In genomic region chr21:14589855-14590563, GRCh38 we compare ENCODE assay signal across 12 cellular contexts. TPM values are rescaled to one million over a fixed set of nuclear protein-coding genes. Genes with fewer than 3 reads are reported as not detected.
DNase-seq lines count a peak whose midpoint lies in the region; ATAC-seq and FAIRE-seq lines count a peak whose summit lies in the region.
"Had no signal": no experiment of that assay in that cellular context is flagged by ENCODE, and none has a peak within 500 bp of the region (broad histone marks: within the 10 kb centered on the region; RNA-seq: fewer than 3 reads in every experiment).

No MANE protein-coding gene starts in this region.

- no peaks in the 10 kb centered on the region for H3K27me3 ChIP-seq in aorta (ENCODE audit: control insufficient read depth in 1 of 2, insufficient read depth in 2 of 2, low read length in 1 of 2)

- DNase-seq in NAMALWA (ENCODE audit: low spot score): peak; percentile 9
- DNase-seq in aorta: no peak
- no peak for DNase-seq in D341Med (ENCODE audit: low spot score)
- DNase-seq in DMS153 treated with DMSO at 0.1 percent for 48 hours (lab: John Stamatoyannopoulos, UW; ENCODE audit: unreplicated experiment): no peak
- no peak for DNase-seq in posterior vena cava (ENCODE audit: low spot score)
- DNase-seq: C1 segment of cervical spinal cord, mucosa of descending colon, PC-3 had no signal

- peak; percentile 66 for FAIRE-seq in A204.1 (lab: Jason Lieb, UNC)

- H3K27ac ChIP-seq in aorta (ENCODE audit: low read depth in 1 of 2, low read length in 2 of 2): no peak overlapping the region

- intact Hi-C loops in aorta (cut with DNase I) (loop anchor here in 1 of 2 donors (10.0 kb wide), 1 partner anchor 165 kb away; no protein-coding TSS in a partner anchor), posterior vena cava (cut with DNase I) (no loop called here)

- no peaks in the 10 kb centered on the region for H3K9me3 ChIP-seq in aorta (ENCODE audit: control insufficient read depth, low read length)
- H3K9me3 ChIP-seq: mucosa of descending colon had no signal

- 74 to 85% methylated on average over 7 of the region's 7 CpGs for WGBS in aorta, 2 donors

- H3K4me1 ChIP-seq in aorta (ENCODE audit: control insufficient read depth in 1 of 2, insufficient read depth in 2 of 2, low read length in 2 of 2): no peaks in the 10 kb centered on the region

- H3K36me3 ChIP-seq in aorta (ENCODE audit: control insufficient read depth in 1 of 2, insufficient read depth in 2 of 2, low read length in 1 of 2): no peaks in the 10 kb centered on the region

- ATAC-seq in GM18873 (IDR thresholded peaks at IDR 0.05; ENCODE audit: low FRiP score, unreplicated experiment) (peak; percentile 86), HG02798 (IDR thresholded peaks at IDR 0.05; ENCODE audit: poor library complexity, unreplicated experiment) (peak; percentile 91), aorta (ENCODE audit: low FRiP score) (no peak)
- ATAC-seq: mucosa of descending colon, PC-3 had no signal

- H3K4me3 ChIP-seq in aorta (ENCODE audit: low read length in 2 of 2): no peak overlapping the region
- H3K4me3 ChIP-seq: mucosa of descending colon had no signal

RNA-seq across cellular contexts. Expression of gene SAMSN1, which starts 43.9 kb away (rescaled TPM):
- 10 to 100 TPM; 14.4 to 16.1 TPM for total RNA-seq in aorta
- polyA plus RNA-seq in aorta: 10 to 100 TPM in 1 of 2 donors, 1 to 10 TPM in 1; 1.2 to 14.4 TPM
- 10 to 100 TPM; 10.1 to 12.8 TPM for total RNA-seq in posterior vena cava
- total RNA-seq: epithelial cell of proximal tubule, PC-3 had no signal
